In the genomic region with DNA sequence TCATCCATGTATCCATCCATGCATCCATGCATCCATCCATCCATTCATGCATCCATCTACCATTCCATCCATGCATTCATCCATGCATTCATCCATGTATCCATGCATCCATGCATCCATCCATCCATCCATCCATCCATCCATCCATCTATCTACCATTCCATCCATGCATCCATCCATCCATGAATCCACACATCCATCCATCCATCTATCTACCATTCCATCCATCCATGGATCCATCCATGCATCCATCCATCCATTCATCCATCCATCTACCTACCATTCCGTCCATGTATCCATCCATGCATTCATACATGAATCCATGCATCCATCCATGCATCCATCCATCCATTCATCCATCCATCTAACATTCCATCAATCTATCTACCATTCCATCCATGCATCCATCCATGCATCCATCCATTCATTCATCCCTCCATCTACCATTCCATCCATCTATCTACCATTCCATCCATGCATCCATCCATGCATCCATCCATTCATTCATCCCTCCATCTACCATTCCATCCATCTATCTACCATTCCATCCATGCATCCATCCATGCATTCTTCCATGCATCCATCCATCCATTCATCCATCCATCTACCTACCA, we compare ENCODE assay signal across 1 cellular context.
TF ChIP-seq lines count a peak whose summit lies in the region.

No MANE protein-coding gene starts in this region.

TF ChIP-seq in HEK293, 187 proteins besides CTCF, POLR2A, EP300 and RAD21:
- TF ChIP-seq ZBTB17 (tag by site-specific recombination; IDR thresholded peaks at IDR 0.05): peak; percentile 99
